In genomic region chr1:179935909-179936496, GRCh38 we compare ENCODE assay signal across 29 cellular contexts. TPM values are rescaled to one million over a fixed set of nuclear protein-coding genes. Genes with fewer than 3 reads are reported as not detected.
DNase-seq lines count a peak whose midpoint lies in the region; ATAC-seq, FAIRE-seq and TF ChIP-seq lines count a peak whose summit lies in the region.
"Had no signal": no experiment of that assay in that cellular context is flagged by ENCODE, and none has a peak within 500 bp of the region (broad histone marks: within the 10 kb centered on the region; RNA-seq: fewer than 3 reads in every experiment).

No MANE protein-coding gene starts in this region.

- no TSS peak for BruUV-seq in GM12878 (replicated peaks; lab: Mats Ljungman, UMichigan)

- WGBS in GM12878 (ENCODE audit: insufficient coverage, insufficient replicate concordance, low lambda C conversion rate, missing lambda C conversion rate) = 0% methylated on average over 1 of the region's 1 CpG

- RAD21 ChIA-PET in GM12878 (lab: Charles Lee; ENCODE audit: unreplicated experiment) = no interaction called here

- H3K4me3 ChIP-seq in GM12878 = no peak overlapping the region
- H3K4me3 ChIP-seq: A549, adrenal gland, pancreas, SK-N-MC, smooth muscle cell had no signal

- CTCF ChIA-PET in GM12878 (lab: Yijun Ruan, JAX) = interaction anchor here (1.2 to 1.4 kb wide), 2 partner anchors 12 to 16 kb away, joined by 3 to 4 read pairs; no protein-coding TSS in a partner anchor

- FAIRE-seq in GM12891 (lab: Jason Lieb, UNC) = no peak
- FAIRE-seq in GM12878 (lab: Jason Lieb, UNC) = peak; percentile 54
- FAIRE-seq: A549, pancreas, urothelium cell line had no signal

- SMC1A ChIA-PET in GM12878 (lab: Charles Lee; ENCODE audit: uncharacterized antibody, unreplicated experiment) = interaction anchor here (0.8 to 1.6 kb wide), 3 partner anchors 13 to 44 kb away, joined by 3 to 6 read pairs (median 4); partner anchors contain the start of gene CEP350

- H3K27ac ChIP-seq in GM12878 (ENCODE audit: control insufficient read depth, insufficient read depth) = 0 out of 2 replicates have a peak overlapping the region, but pooled peaks have one; percentile 4
- H3K27ac ChIP-seq: A549, adrenal gland, pancreas, SK-N-MC had no signal

- no peaks in the 10 kb centered on the region for H3K79me2 ChIP-seq in GM12878 (ENCODE audit: control insufficient read depth, insufficient read depth, low read length)

- H2AFZ ChIP-seq in GM12878 (ENCODE audit: control insufficient read depth, low read depth, low read length) = peak overlapping the region; percentile 24

- intact Hi-C loops in GM12878 (cut with micrococcal nuclease; ENCODE audit: unreplicated experiment) = no loop called here

- no peaks in the 10 kb centered on the region for H3K27me3 ChIP-seq in GM12878 (replicated peaks in 1 of 2; ENCODE audit: control insufficient read depth in 2 of 2, insufficient read depth in 2 of 2, low read length in 1 of 2)
- H3K27me3 ChIP-seq: adrenal gland, pancreas had no signal

- H3K4me2 ChIP-seq in GM12878 (ENCODE audit: control insufficient read depth, insufficient read depth) = no peak overlapping the region
- H3K4me2 ChIP-seq: A549, smooth muscle cell had no signal

- H3K4me1 ChIP-seq in GM12878 (ENCODE audit: control insufficient read depth, insufficient read depth, low read length) = no peaks in the 10 kb centered on the region

- TF ChIP-seq EP300 in GM12878 (IDR thresholded peaks at IDR 0.05; ENCODE audit: borderline replicate concordance in 1 of 2, control insufficient read depth in 1 of 2, low read depth in 2 of 2, low read length in 2 of 2) = no peak; a peak in 1 of 4 replicates

- POLR2A ChIA-PET in GM12878 (lab: Charles Lee) = interaction anchor here (1.3 to 1.7 kb wide), 2 partner anchors 18 to 68 kb away, joined by 4 to 9 read pairs; partner anchors contain the start of gene CEP350

- TF ChIP-seq CTCF in GM12878 (IDR thresholded peaks at IDR 0.05 in 2 of 3, conservative IDR thresholded peaks at IDR 0.05 in 1 of 3; ENCODE audit: control insufficient read depth in 2 of 3, extremely low read depth in 1 of 3, insufficient read depth in 1 of 3, low read depth in 3 of 3, low read length in 3 of 3) = no peak

- no peaks in the 10 kb centered on the region for H3K36me3 ChIP-seq in GM12878 (ENCODE audit: control insufficient read depth in 2 of 2, insufficient read depth in 2 of 2, low read length in 1 of 2)
- H3K36me3 ChIP-seq: adrenal gland, pancreas had no signal

- TF ChIP-seq POLR2A in GM12891 (IDR thresholded peaks at IDR 0.05; ENCODE audit: low read depth, low read length) = no peak
- TF ChIP-seq POLR2A in GM12878 (IDR thresholded peaks at IDR 0.05; ENCODE audit: low read depth, low read length) = no peak

- no peaks in the 10 kb centered on the region for H3K9me3 ChIP-seq in GM12878 (replicated peaks; ENCODE audit: control insufficient read depth, insufficient read depth, low read length)
- H3K9me3 ChIP-seq: A549, adrenal gland, pancreas had no signal

- TF ChIP-seq RAD21 in GM12878 (IDR thresholded peaks at IDR 0.05; ENCODE audit: insufficient read depth, low read depth, low read length) = no peak

- peak; percentile 54 for ATAC-seq in GM19463 (IDR thresholded peaks at IDR 0.05; ENCODE audit: unreplicated experiment)
- ATAC-seq in GM12878 = peak; percentile 89
- no peak for ATAC-seq in GM18520 (IDR thresholded peaks at IDR 0.05; ENCODE audit: unreplicated experiment)
- ATAC-seq: A549; activated CD8-positive, alpha-beta T cell treated with anti-CD3 and anti-CD28 coated beads for 36 hours; left colon; pancreas; stimulated activated naive CD8-positive, alpha-beta T cell treated with anti-CD3 and anti-CD28 coated beads, Interleukin-15, Interleukin-2, amounts not matched to agents 100 U/mL and 50 U/mL, for 24 hours had no signal

- no peak overlapping the region for H3K9ac ChIP-seq in GM12878 (ENCODE audit: control insufficient read depth, insufficient read depth, low read length)

- in situ Hi-C loops in GM12878 (cut with MboI) = no loop called here

- no peak for DNase-seq in GM12891 (ENCODE audit: insufficient read length, low spot score)
- peak; percentile 22 for DNase-seq in MV-4-11 (lab: John Stamatoyannopoulos, UW)
- DNase-seq in GM12878 (ENCODE audit: low read depth, low spot score) = no peak
- no peak for DNase-seq in NK-92 (lab: John Stamatoyannopoulos, UW; ENCODE audit: unreplicated experiment)
- no peak for DNase-seq in NCI-H82 treated with DMSO at 0.1 percent for 48 hours (lab: John Stamatoyannopoulos, UW; ENCODE audit: unreplicated experiment)
- no peak for DNase-seq in D341Med (ENCODE audit: low spot score)
- DNase-seq: activated CD8-positive, alpha-beta T cell treated with anti-CD3 and anti-CD28 coated beads for 36 hours; activated naive CD4-positive, alpha-beta T cell treated with anti-CD3 and anti-CD28 coated beads, Interleukin-2, amount 10 ng/mL, durations not matched to agents 7 days and 5 days; adrenal gland; AML-193; CD4-positive, alpha-beta T cell; central memory CD4-positive, alpha-beta T cell; cortex of kidney; effector memory CD4-positive, alpha-beta T cell; erythroblast; glutamatergic neuron; left colon; NCI-H1048; NCI-H1694; NCI-H446; NCI-H774; pancreas; stimulated activated naive CD8-positive, alpha-beta T cell treated with anti-CD3 and anti-CD28 coated beads, Interleukin-15, Interleukin-2, amounts not matched to agents 100 U/mL and 50 U/mL, for 24 hours had no signal

- no peaks in the 10 kb centered on the region for H4K20me1 ChIP-seq in GM12878 (ENCODE audit: control insufficient read depth, insufficient read depth)

TF ChIP-seq in GM12891, 5 proteins besides CTCF, POLR2A, EP300 and RAD21 (continues in another document):
- TF ChIP-seq TAF1 (IDR thresholded peaks at IDR 0.05; ENCODE audit: low read depth, low read length) (no peak), POU2F2 (IDR thresholded peaks at IDR 0.05; ENCODE audit: low read depth, low read length) (no peak)

TF ChIP-seq in GM12878, 131 proteins besides CTCF, POLR2A, EP300 and RAD21 (continues in another document):
- TF ChIP-seq NR2C1 (IDR thresholded peaks at IDR 0.05) (no peak), ASH2L (IDR thresholded peaks at IDR 0.05; ENCODE audit: borderline replicate concordance, low read depth) (no peak)

RNA-seq across cellular contexts. Expression of gene CEP350, which starts 18.6 kb away (rescaled TPM):
- polyA plus RNA-seq in GM12891 (2012; ENCODE audit: low read depth, missing spikeins) = 11.0 TPM
- 137 and 158 TPM in 2 replicates for total RNA-seq in GM12878 (2013; cell fraction: nucleolus; rRNA removed)
- total RNA-seq in GM12878 (2014; rRNA removed) (33.6 and 37.3 TPM in 2 replicates), GM12878 (2014; rRNA removed; fragmentation: Illumina TruSeq; extraction: Trizol) (46.0 and 47.9 TPM in 2 replicates), GM12878 (2021) (30.3 and 32.7 TPM in 2 replicates)
- 9.8 TPM for polyA plus RNA-seq in GM12878 (2011; ENCODE audit: low read depth)
- polyA plus RNA-seq in GM12878 (2011; rRNA removed) (21.0 and 34.6 TPM in 2 replicates), GM12878 (2014; fragmentation: Illumina TruSeq; extraction: Trizol) (25.9 and 28.1 TPM in 2 replicates), GM12878 (2014; fragmentation: Nextera tagmentation; extraction: Ambion mirVana) (1 to 10 TPM; 5.2 to 6.7 TPM), GM12878 (2014; rRNA removed) (9.7 and 12.5 TPM in 2 replicates), GM12878 (2016; fragmentation: Nextera tagmentation; extraction: Ambion mirVana) (10 to 100 TPM; 21.4 to 24.9 TPM)
- polyA plus RNA-seq in GM12878 (2011; cell fraction: cytosol; rRNA removed) = 9.4 and 9.9 TPM in 2 replicates
- 18.9 and 22.7 TPM in 2 replicates for polyA plus RNA-seq in GM12878 (2011; cell fraction: nucleus; rRNA removed)
- 13.1 and 17.2 TPM in 2 replicates for polyA plus RNA-seq in GM12878 (2012)
- polyA minus RNA-seq in GM12878 (2011; rRNA and poly(A)+ RNA removed) = 45.8 and 53.3 TPM in 2 replicates
- 24.7 and 30.3 TPM in 2 replicates for polyA minus RNA-seq in GM12878 (2011; cell fraction: cytosol; rRNA and poly(A)+ RNA removed)
- 32.4 and 53.1 TPM in 2 replicates for polyA minus RNA-seq in GM12878 (2011; cell fraction: nucleus; rRNA and poly(A)+ RNA removed)

RNA-seq across cellular contexts. Expression of gene TOR1AIP1, which starts 53.9 kb away (rescaled TPM):
- 13.2 TPM for polyA plus RNA-seq in GM12891 (2012; ENCODE audit: low read depth, missing spikeins)
- total RNA-seq in GM12878 (2013; cell fraction: nucleolus; rRNA removed) = 38.7 and 39.1 TPM in 2 replicates
- total RNA-seq in GM12878 (2014; rRNA removed) (22.4 and 24.7 TPM in 2 replicates), GM12878 (2014; rRNA removed; fragmentation: Illumina TruSeq; extraction: Trizol) (27.3 and 30.8 TPM in 2 replicates), GM12878 (2021) (17.3 and 19.5 TPM in 2 replicates)
- 13.2 TPM for polyA plus RNA-seq in GM12878 (2011; ENCODE audit: low read depth)
- polyA plus RNA-seq in GM12878 (2011; rRNA removed) (29.3 and 40.3 TPM in 2 replicates), GM12878 (2014; fragmentation: Illumina TruSeq; extraction: Trizol) (33.6 and 36.6 TPM in 2 replicates), GM12878 (2014; fragmentation: Nextera tagmentation; extraction: Ambion mirVana) (10 to 100 TPM; 16.4 to 19.0 TPM), GM12878 (2014; rRNA removed) (13.3 and 14.8 TPM in 2 replicates), GM12878 (2016; fragmentation: Nextera tagmentation; extraction: Ambion mirVana) (10 to 100 TPM; 32.9 to 36.0 TPM)
- polyA plus RNA-seq in GM12878 (2011; cell fraction: cytosol; rRNA removed) = 15.0 and 17.9 TPM in 2 replicates
- 6.3 and 6.7 TPM in 2 replicates for polyA plus RNA-seq in GM12878 (2011; cell fraction: nucleus; rRNA removed)
- polyA plus RNA-seq in GM12878 (2012) = 16.2 and 18.0 TPM in 2 replicates
- polyA minus RNA-seq in GM12878 (2011; rRNA and poly(A)+ RNA removed) = 29.4 and 39.4 TPM in 2 replicates
- polyA minus RNA-seq in GM12878 (2011; cell fraction: cytosol; rRNA and poly(A)+ RNA removed) = 8.7 and 14.0 TPM in 2 replicates
- 12.3 and 16.1 TPM in 2 replicates for polyA minus RNA-seq in GM12878 (2011; cell fraction: nucleus; rRNA and poly(A)+ RNA removed)

RNA-seq across cellular contexts. Expression of gene TOR1AIP2, which starts 58.4 kb away (rescaled TPM):
- 6.4 TPM for polyA plus RNA-seq in GM12891 (2012; ENCODE audit: low read depth, missing spikeins)
- 92.8 and 93.7 TPM in 2 replicates for total RNA-seq in GM12878 (2013; cell fraction: nucleolus; rRNA removed)
- total RNA-seq in GM12878 (2014; rRNA removed) = 26.4 and 30.3 TPM in 2 replicates
- 35.9 and 38.9 TPM in 2 replicates for total RNA-seq in GM12878 (2014; rRNA removed; fragmentation: Illumina TruSeq; extraction: Trizol)
- total RNA-seq in GM12878 (2021) = 35.2 and 38.4 TPM in 2 replicates
- 7.7 TPM for polyA plus RNA-seq in GM12878 (2011; ENCODE audit: low read depth)
- polyA plus RNA-seq in GM12878 (2011; rRNA removed) = 23.6 and 28.4 TPM in 2 replicates
- polyA plus RNA-seq in GM12878 (2011; cell fraction: cytosol; rRNA removed) = 8.1 and 10.1 TPM in 2 replicates
- polyA plus RNA-seq in GM12878 (2011; cell fraction: nucleus; rRNA removed) = 7.9 and 10.3 TPM in 2 replicates
- polyA plus RNA-seq in GM12878 (2012) = 9.7 and 10.6 TPM in 2 replicates
- polyA plus RNA-seq in GM12878 (2014; fragmentation: Illumina TruSeq; extraction: Trizol) = 14.6 and 18.8 TPM in 2 replicates
- 10 to 100 TPM in 1 of 2 experiments, 1 to 10 TPM in 1; 5.3 to 13.1 TPM for polyA plus RNA-seq in GM12878 (2014; fragmentation: Nextera tagmentation; extraction: Ambion mirVana)
- 12.9 and 14.3 TPM in 2 replicates for polyA plus RNA-seq in GM12878 (2014; rRNA removed)
- polyA plus RNA-seq in GM12878 (2016; fragmentation: Nextera tagmentation; extraction: Ambion mirVana) = 10 to 100 TPM; 14.3 to 16.2 TPM
- polyA minus RNA-seq in GM12878 (2011; rRNA and poly(A)+ RNA removed) = 38.8 and 47.3 TPM in 2 replicates
- 14.6 and 21.9 TPM in 2 replicates for polyA minus RNA-seq in GM12878 (2011; cell fraction: cytosol; rRNA and poly(A)+ RNA removed)
- 18.4 and 30.1 TPM in 2 replicates for polyA minus RNA-seq in GM12878 (2011; cell fraction: nucleus; rRNA and poly(A)+ RNA removed)
